In genomic region chr2:28594369-28595108, GRCh38 we compare ENCODE assay signal across 8 cellular contexts.
A peak's percentile ranks its signal among the peaks of the same experiment; 100 is the strongest.
DNase-seq lines count a peak whose midpoint lies in the region; ATAC-seq, FAIRE-seq and TF ChIP-seq lines count a peak whose summit lies in the region.

No MANE protein-coding gene starts in this region.

- ATAC-seq in GM21390 (IDR thresholded peaks at IDR 0.05; ENCODE audit: unreplicated experiment) = peak; percentile 57

- H3K4me1 ChIP-seq in BLaER1 treated with 17β-estradiol and CSF1 and Interleukin-3, amounts not matched to agents 10 nM and 100 nM = peaks cover 6 to 38% (median 10%) of the 10 kb centered on the region in 10 experiments; a peak in 19 of 20 replicates
- H3K4me1 ChIP-seq in SJCRH30 (peaks cover 44% of the 10 kb centered on the region), neutrophil (ENCODE audit: control insufficient read depth in 1 of 2, insufficient read depth in 1 of 2, low read depth in 1 of 2, low read length in 1 of 2) (peaks cover 14 to 21% of the 10 kb centered on the region in 2 experiments), stomach smooth muscle (ENCODE audit: control insufficient read depth, insufficient read depth, low read length) (peaks cover 37% of the 10 kb centered on the region)

- no peaks in the 10 kb centered on the region for H3K27me3 ChIP-seq in BLaER1 treated with 17β-estradiol and CSF1 and Interleukin-3, amounts not matched to agents 10 nM and 100 nM
- H3K27me3 ChIP-seq in SJCRH30 (no peaks in the 10 kb centered on the region), neutrophil (no peaks in the 10 kb centered on the region), stomach smooth muscle (ENCODE audit: control insufficient read depth in 1 of 2, insufficient read depth in 2 of 2, low read length in 2 of 2) (no peaks in the 10 kb centered on the region)

- TF ChIP-seq POLR2A in NB4 (IDR thresholded peaks at IDR 0.05; ENCODE audit: extremely low read depth, insufficient read length) = no peak

- H3K27ac ChIP-seq in BLaER1 treated with 17β-estradiol and CSF1 and Interleukin-3, amounts not matched to agents 10 nM and 100 nM = peak overlapping the region in 3 of 11 experiments; percentile 41 to 56 (median 46); a peak in 5 of 22 replicates
- H3K27ac ChIP-seq in SJCRH30 = peak overlapping the region; percentile 60
- H3K27ac ChIP-seq in neutrophil = peak overlapping the region; percentile 78
- peak overlapping the region; percentile 95 for H3K27ac ChIP-seq in stomach smooth muscle (ENCODE audit: low read length)

- TF ChIP-seq CTCF in NB4 (IDR thresholded peaks at IDR 0.05; ENCODE audit: low read depth, low read length) (peak; percentile 89), neutrophil (IDR thresholded peaks at IDR 0.05) (peak; percentile 78)

- H3K4me2 ChIP-seq in BLaER1 treated with 17β-estradiol and CSF1 and Interleukin-3, amounts not matched to agents 10 nM and 100 nM = peak overlapping the region; percentile 22 to 79 (median 42); a peak in 17 of 22 replicates

- DNase-seq in NB4 (ENCODE audit: low read depth) (peak; percentile 89), SJCRH30 (peak; percentile 87 to 94), frontal cortex (ENCODE audit: low spot score in 2 of 2) (peak; percentile 42 to 85)
- peak; percentile 46 to 83 (median 76) for DNase-seq in activated naive CD4-positive, alpha-beta T cell (lab: John Stamatoyannopoulos, UW)

- no peak overlapping the region for H3K4me3 ChIP-seq in BLaER1 treated with 17β-estradiol and CSF1 and Interleukin-3, amounts not matched to agents 10 nM and 100 nM
- H3K4me3 ChIP-seq in NB4 (ENCODE audit: low read depth, low read length) (no peak overlapping the region), SJCRH30 (peak overlapping the region; percentile 15), neutrophil (ENCODE audit: low read depth in 1 of 2, low read length in 1 of 2) (peak overlapping the region in 1 of 2 experiments; percentile 13), stomach smooth muscle (ENCODE audit: low read length in 2 of 2) (peak overlapping the region in 1 of 2 donors; percentile 55)

- H4K20me1 ChIP-seq in BLaER1 treated with 17β-estradiol and CSF1 and Interleukin-3, amounts not matched to agents 10 nM and 100 nM = no peaks in the 10 kb centered on the region

- H3K9ac ChIP-seq in BLaER1 treated with 17β-estradiol and CSF1 and Interleukin-3, amounts not matched to agents 10 nM and 100 nM = peak overlapping the region in 4 of 11 experiments; percentile 15 to 34 (median 30); a peak in 4 of 22 replicates
- peak overlapping the region; percentile 74 to 79 for H3K9ac ChIP-seq in stomach smooth muscle (ENCODE audit: low read length in 2 of 2)

- H3K9me3 ChIP-seq in BLaER1 treated with 17β-estradiol and CSF1 and Interleukin-3, amounts not matched to agents 10 nM and 100 nM (replicated peaks in 1 of 11) = no peaks in the 10 kb centered on the region
- no peaks in the 10 kb centered on the region for H3K9me3 ChIP-seq in SJCRH30 (replicated peaks)
- no peaks in the 10 kb centered on the region for H3K9me3 ChIP-seq in neutrophil
- H3K9me3 ChIP-seq in stomach smooth muscle (ENCODE audit: control insufficient read depth in 2 of 2, low read length in 2 of 2) = no peaks in the 10 kb centered on the region

- H3K36me3 ChIP-seq in BLaER1 treated with 17β-estradiol and CSF1 and Interleukin-3, amounts not matched to agents 10 nM and 100 nM = no peaks in the 10 kb centered on the region
- H3K36me3 ChIP-seq in SJCRH30 (no peaks in the 10 kb centered on the region), neutrophil (peaks cover 7% of the 10 kb centered on the region), stomach smooth muscle (ENCODE audit: control insufficient read depth in 2 of 2, insufficient read depth in 2 of 2, low read length in 2 of 2) (no peaks in the 10 kb centered on the region)

- FAIRE-seq in frontal cortex (lab: Jason Lieb, UNC) = no peak
